24 cellular contexts compared by ENCODE assay signal in genomic region chr21:32319012-32319411, GRCh38. TPM values are rescaled to one million over a fixed set of nuclear protein-coding genes. Genes with fewer than 3 reads are reported as not detected.
"Had no signal": no experiment of that assay in that cellular context is flagged by ENCODE, and none has a peak within 500 bp of the region (broad histone marks: within the 10 kb centered on the region; RNA-seq: fewer than 3 reads in every experiment).

No MANE protein-coding gene starts in this region.

- DNase-seq: IMR-90, Karpas-422, KG1, MG63, NCI-H1092, NCI-H1105 treated with DMSO at 0.1 percent for 48 hours, NCI-H1417 treated with DMSO at 0.1 percent for 48 hours, NCI-H146, NCI-H1694 treated with DMSO at 0.1 percent for 48 hours, NCI-H1930, NCI-H2081, NCI-H2107, NCI-H226, NCI-H446, NCI-H510A, NCI-H524 treated with DMSO at 0.1 percent for 48 hours, NCI-H69, NCI-H774, RPMI8226, SHP77, SK-N-SH had no signal

- H3K4me3 ChIP-seq: MG63 had no signal

- H3K27me3 ChIP-seq: MG63 had no signal

- H3K9ac ChIP-seq: SK-N-SH had no signal

- FAIRE-seq: RCC 7860 had no signal

- H3K9me3 ChIP-seq: MG63, SK-N-SH had no signal

- H3K4me2 ChIP-seq: SK-N-SH had no signal

RNA-seq across cellular contexts. Expression of gene MRAP, which starts 20.4 kb away (rescaled TPM):
- total RNA-seq: HT-29, IMR-90, SK-MEL-5 had no signal
- polyA plus RNA-seq: IMR-90, SK-N-SH had no signal
